Comparison of ENCODE assay signal across 7 cellular contexts in the genomic region with DNA sequence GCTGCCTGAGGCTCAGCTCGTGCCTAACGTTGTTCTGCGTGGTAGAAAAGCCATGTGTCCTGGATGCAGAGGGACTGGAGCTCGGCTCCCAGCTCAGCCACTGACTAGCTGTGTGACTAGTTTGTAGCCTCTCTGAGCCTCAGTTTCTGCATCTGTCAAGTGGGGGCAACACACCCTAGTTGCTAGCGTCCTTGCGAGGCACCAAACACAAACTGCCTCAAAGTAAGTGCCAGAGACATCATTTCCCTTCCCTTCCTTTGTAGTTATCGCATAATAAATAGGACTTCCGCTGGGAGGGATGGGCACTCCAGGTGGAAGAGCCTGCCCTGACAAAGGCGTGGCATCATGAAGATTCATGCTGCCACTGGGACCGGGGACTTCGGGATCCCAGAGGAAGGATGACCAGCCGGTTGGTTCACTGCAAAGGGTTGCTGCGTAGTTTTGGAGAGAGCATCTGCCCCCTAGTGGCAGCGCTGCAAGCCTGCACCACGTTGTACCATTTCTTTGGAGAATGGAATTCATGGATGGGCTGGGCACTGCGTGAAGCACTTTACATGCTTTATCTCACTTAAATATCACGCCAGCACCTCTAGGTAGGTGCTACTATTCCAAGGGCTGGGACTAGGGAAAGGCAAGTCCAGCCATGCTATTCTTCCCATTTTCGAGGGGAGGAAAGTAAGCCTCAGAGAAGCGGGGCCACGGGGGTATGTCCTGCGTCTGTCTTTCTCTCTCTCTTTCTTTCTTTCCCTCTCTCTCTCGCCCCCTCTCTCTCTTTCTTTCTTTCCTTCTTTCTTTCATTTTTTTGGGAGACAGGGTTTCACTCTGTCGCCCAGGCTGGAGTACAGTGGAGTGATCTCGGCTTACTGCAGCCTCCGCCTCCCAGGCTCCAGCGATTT. TPM values are rescaled to one million over a fixed set of nuclear protein-coding genes. Genes with fewer than 3 reads are reported as not detected.
DNase-seq lines count a peak whose midpoint lies in the region; ATAC-seq and TF ChIP-seq lines count a peak whose summit lies in the region.

No MANE protein-coding gene starts in this region.

- intact Hi-C loops in dorsolateral prefrontal cortex (cut with DNase I): loop anchor here (1.0 kb wide), 1 partner anchor 62 kb away; no protein-coding TSS in a partner anchor

- DNase-seq in NCI-H524 treated with DMSO at 0.1 percent for 48 hours (lab: John Stamatoyannopoulos, UW) (peak; percentile 37), dorsolateral prefrontal cortex (peak in 9 of 10 donors; percentile 48 to 80 (median 68)), memory B cell (ENCODE audit: low spot score in 2 of 2) (peak; percentile 56 to 57)
- DNase-seq in activated CD4-positive, alpha-beta T cell treated with anti-CD3 and anti-CD28 coated beads, Interleukin-2, amount 10 ng/mL, durations not matched to agents 7 days and 5 days: peak; percentile 63
- peak; percentile 34 for DNase-seq in stimulated activated CD8-positive, alpha-beta memory T cell treated with anti-CD3 and anti-CD28 coated beads, Interleukin-15, amount 100 ng/mL, for 1 hour (ENCODE audit: low read depth)

- peaks cover 0 to 12% (median 0%) of the 10 kb centered on the region in 45 donors for H3K27me3 ChIP-seq in dorsolateral prefrontal cortex

- peaks cover 6% of the 10 kb centered on the region for H3K27me3 Mint-ChIP-seq in activated CD4-positive, alpha-beta T cell treated with anti-CD3 and anti-CD28 coated beads, Interleukin-2, amount 10 ng/mL, durations not matched to agents 7 days and 5 days
- peaks cover 25% of the 10 kb centered on the region for H3K27me3 Mint-ChIP-seq in memory B cell

- H3K36me3 Mint-ChIP-seq in activated CD4-positive, alpha-beta T cell treated with anti-CD3 and anti-CD28 coated beads, Interleukin-2, amount 10 ng/mL, durations not matched to agents 7 days and 5 days (ENCODE audit: low read depth): no peaks in the 10 kb centered on the region
- H3K36me3 Mint-ChIP-seq in memory B cell: no peaks in the 10 kb centered on the region

- CTCF ChIA-PET in activated CD4-positive, alpha-beta T cell treated with anti-CD3 and anti-CD28 coated beads, Interleukin-2, amount 10 ng/mL, durations not matched to agents 7 days and 5 days (lab: Charles Lee): interaction anchor here (0.5 to 7.6 kb wide), 20 partner anchors 10 to 178 kb away, joined by 3 to 112 read pairs (median 4); a partner anchor contains a TSS

- H3K9me3 Mint-ChIP-seq in activated CD4-positive, alpha-beta T cell treated with anti-CD3 and anti-CD28 coated beads, Interleukin-2, amount 10 ng/mL, durations not matched to agents 7 days and 5 days: no peaks in the 10 kb centered on the region
- H3K9me3 Mint-ChIP-seq in memory B cell: no peaks in the 10 kb centered on the region

- no peak overlapping the region for H3K4me3 Mint-ChIP-seq in activated CD4-positive, alpha-beta T cell treated with anti-CD3 and anti-CD28 coated beads, Interleukin-2, amount 10 ng/mL, durations not matched to agents 7 days and 5 days
- H3K4me3 Mint-ChIP-seq in memory B cell: no peak overlapping the region

- peak overlapping the region in 1 of 59 donors; percentile 22 for H3K4me3 ChIP-seq in dorsolateral prefrontal cortex

- POLR2A ChIA-PET in activated CD4-positive, alpha-beta T cell treated with anti-CD3 and anti-CD28 coated beads, Interleukin-2, amount 10 ng/mL, durations not matched to agents 7 days and 5 days (lab: Charles Lee): no interaction called here

- no peak overlapping the region for H3K27ac Mint-ChIP-seq in activated CD4-positive, alpha-beta T cell treated with anti-CD3 and anti-CD28 coated beads, Interleukin-2, amount 10 ng/mL, durations not matched to agents 7 days and 5 days
- no peak overlapping the region for H3K27ac Mint-ChIP-seq in memory B cell

- H3K27ac ChIP-seq in dorsolateral prefrontal cortex: no peak overlapping the region

- peak; percentile 61 for ATAC-seq in HG03139 (IDR thresholded peaks at IDR 0.05; ENCODE audit: unreplicated experiment)
- ATAC-seq in memory B cell (ENCODE audit: low read depth): peak; percentile 84

- TF ChIP-seq CTCF in GM12873 (IDR thresholded peaks at IDR 0.05; ENCODE audit: insufficient read depth, low read depth, low read length, missing control alignments) (peak; percentile 99), dorsolateral prefrontal cortex (IDR thresholded peaks at IDR 0.05 in 54 of 56, conservative IDR thresholded peaks at IDR 0.05 in 2 of 56; ENCODE audit: low read depth in 1 of 56, partially characterized antibody in 56 of 56) (peak; percentile 93 to 99 (median 97))

- H3K4me1 Mint-ChIP-seq in activated CD4-positive, alpha-beta T cell treated with anti-CD3 and anti-CD28 coated beads, Interleukin-2, amount 10 ng/mL, durations not matched to agents 7 days and 5 days: peaks cover 42% of the 10 kb centered on the region
- H3K4me1 Mint-ChIP-seq in memory B cell: peaks cover 4% of the 10 kb centered on the region

RNA-seq across cellular contexts. Expression of a gene that starts 4.6 kb away (rescaled TPM):
- not detected for total RNA-seq in activated CD4-positive, alpha-beta T cell treated with anti-CD3 and anti-CD28 coated beads, Interleukin-2, amount 10 ng/mL, durations not matched to agents 7 days and 5 days
- under 1 TPM in 2 of 120 experiments, not detected in 118; 0.38 to 0.95 TPM for total RNA-seq in dorsolateral prefrontal cortex

RNA-seq across cellular contexts. Expression of a gene that starts 24.4 kb away (rescaled TPM):
- 1 to 10 TPM; 2.3 to 2.4 TPM for total RNA-seq in activated CD4-positive, alpha-beta T cell treated with anti-CD3 and anti-CD28 coated beads, Interleukin-2, amount 10 ng/mL, durations not matched to agents 7 days and 5 days
- 1 to 10 TPM in 117 of 120 experiments, under 1 TPM in 3; 0.49 to 4.7 (median 2.3) TPM for total RNA-seq in dorsolateral prefrontal cortex

RNA-seq across cellular contexts. Expression of a gene that starts 25.4 kb away (rescaled TPM):
- total RNA-seq in activated CD4-positive, alpha-beta T cell treated with anti-CD3 and anti-CD28 coated beads, Interleukin-2, amount 10 ng/mL, durations not matched to agents 7 days and 5 days: 10 to 100 TPM; 20.7 to 21.1 TPM
- 10 to 100 TPM in 40 of 120 experiments, 1 to 10 TPM in 80; 1.7 to 20.6 (median 8.5) TPM for total RNA-seq in dorsolateral prefrontal cortex
